Comparison of ENCODE assay signal across 9 cellular contexts in genomic region chr10:101780818-101781654, GRCh38. TPM values are rescaled to one million over a fixed set of nuclear protein-coding genes. Genes with fewer than 3 reads are reported as not detected.
DNase-seq lines count a peak whose midpoint lies in the region; ATAC-seq and TF ChIP-seq lines count a peak whose summit lies in the region.
"Had no signal": no experiment of that assay in that cellular context is flagged by ENCODE, and none has a peak within 500 bp of the region (broad histone marks: within the 10 kb centered on the region; RNA-seq: fewer than 3 reads in every experiment).

No MANE protein-coding gene starts in this region.

- in situ Hi-C loops in G401 (cut with HindIII; ENCODE audit: low sequenced_read_pairs), result no loop called here

- H3K9me3 ChIP-seq in SJSA1 (replicated peaks) (no peaks in the 10 kb centered on the region), prostate gland (no peaks in the 10 kb centered on the region), vagina (no peaks in the 10 kb centered on the region)

- no peak for ATAC-seq in GM21825 (IDR thresholded peaks at IDR 0.05; ENCODE audit: unreplicated experiment)

- TF ChIP-seq CTCF in prostate gland (IDR thresholded peaks at IDR 0.05) (peak; percentile 74 to 83 (median 80)), vagina (IDR thresholded peaks at IDR 0.05) (peak; percentile 55 to 58 (median 57))

- peak; percentile 66 for DNase-seq in G401 (ENCODE audit: low spot score)
- peak; percentile 90 for DNase-seq in HuH-7.5 (ENCODE audit: low spot score)
- DNase-seq in SJSA1 (ENCODE audit: low read depth in 1 of 2, low spot score in 2 of 2), result peak; percentile 57 to 70
- DNase-seq in activated naive CD4-positive, alpha-beta T cell (lab: John Stamatoyannopoulos, UW), result peak; percentile 18 to 62 (median 46)
- peak; percentile 72 for DNase-seq in glomerular visceral epithelial cell (ENCODE audit: extremely low spot score)
- no peak for DNase-seq in prostate gland (ENCODE audit: low spot score)
- no peak for DNase-seq in vagina (ENCODE audit: extremely low spot score in 2 of 2)

- TF ChIP-seq POLR2A in prostate gland (IDR thresholded peaks at IDR 0.05) (no peak), vagina (IDR thresholded peaks at IDR 0.05) (no peak)

- 50% methylated on average over 11 of the region's 14 CpGs for WGBS in prostate gland

- H3K4me1 ChIP-seq in SJSA1 (replicated peaks) (peaks cover 14% of the 10 kb centered on the region), prostate gland (replicated peaks) (peaks cover 5% of the 10 kb centered on the region), vagina (peaks cover 67% of the 10 kb centered on the region)

- no peak overlapping the region for H3K4me3 ChIP-seq in SJSA1
- no peak overlapping the region for H3K4me3 ChIP-seq in prostate gland
- H3K4me3 ChIP-seq in vagina, result no peak overlapping the region

- intact Hi-C loops in prostate gland (cut with DNase I) (loop anchor here (5.0 kb wide), 3 partner anchors 36 to 569 kb away; partner anchors contain the start of gene OGA), vagina (cut with DNase I) (no loop called here)

- H3K27ac ChIP-seq in SJSA1, result no peak overlapping the region
- no peak overlapping the region for H3K27ac ChIP-seq in prostate gland
- H3K27ac ChIP-seq in vagina, result no peak overlapping the region

- peaks cover 41% of the 10 kb centered on the region for H3K36me3 ChIP-seq in SJSA1
- no peaks in the 10 kb centered on the region for H3K36me3 ChIP-seq in prostate gland
- H3K36me3 ChIP-seq in vagina, result peaks cover 0 to 12% of the 10 kb centered on the region in 2 donors

- H3K27me3 ChIP-seq in SJSA1 (replicated peaks) (peaks cover 5% of the 10 kb centered on the region), prostate gland (replicated peaks; ENCODE audit: insufficient read depth) (no peaks in the 10 kb centered on the region), vagina (no peaks in the 10 kb centered on the region)

RNA-seq across cellular contexts. Expression of gene NPM3, which starts 2.2 kb away (rescaled TPM):
- 235 and 256 TPM in 2 replicates for total RNA-seq in G401 (2014; rRNA removed; shearing (Covaris generic))
- total RNA-seq in SJSA1 (2014; rRNA removed; shearing (Covaris generic)), result 80.7 and 137 TPM in 2 replicates
- total RNA-seq in prostate gland, result 10 to 100 TPM; 43.7 to 47.4 TPM
- 39.5 TPM for total RNA-seq in vagina

RNA-seq across cellular contexts. Expression of gene FGF8, which starts 5.1 kb away (rescaled TPM):
- 7.4 and 14.8 TPM in 2 replicates for total RNA-seq in G401 (2014; rRNA removed; shearing (Covaris generic))
- total RNA-seq in SJSA1 (2014; rRNA removed; shearing (Covaris generic)), result not detected in 2 replicates
- total RNA-seq in prostate gland, result 1 to 10 TPM in 1 of 2 donors, not detected in 1; 1.2 TPM
- not detected for total RNA-seq in vagina
- total RNA-seq: mononuclear cell had no signal

RNA-seq across cellular contexts. Expression of gene OGA, which starts 37.2 kb away (rescaled TPM):
- 56.1 and 67.4 TPM in 2 replicates for total RNA-seq in G401 (2014; rRNA removed; shearing (Covaris generic))
- 65.6 and 69.3 TPM in 2 replicates for total RNA-seq in SJSA1 (2014; rRNA removed; shearing (Covaris generic))
- total RNA-seq in prostate gland (100 to 1,000 TPM in 1 of 2 donors, 10 to 100 TPM in 1; 82.5 to 143 TPM), vagina (125 TPM)

Comparison
In these comparisons a context has a peak if more than half of its experiments do, and no peak if none do; other contexts are left out.
1. DNase-seq: peak in G401 (single experiment), HuH-7.5 (single experiment), SJSA1 (2 of 2), activated naive CD4-positive, alpha-beta T cell (4 of 4) and glomerular visceral epithelial cell (single experiment); none in prostate gland (single experiment) and vagina (0 of 2).